Comparison of ENCODE assay signal across 29 cellular contexts in genomic region chr1:84967666-84968065, GRCh38. TPM values are rescaled to one million over a fixed set of nuclear protein-coding genes. Genes with fewer than 3 reads are reported as not detected.
"Had no signal": no experiment of that assay in that cellular context is flagged by ENCODE, and none has a peak within 500 bp of the region (broad histone marks: within the 10 kb centered on the region; RNA-seq: fewer than 3 reads in every experiment).

No MANE protein-coding gene starts in this region.

- H3K36me3 ChIP-seq: brain microvascular endothelial cell, esophagus squamous epithelium, gastroesophageal sphincter had no signal

- H3K27me3 ChIP-seq: brain microvascular endothelial cell, esophagus squamous epithelium, gastroesophageal sphincter had no signal

- H3K9me3 Mint-ChIP-seq: activated T-cell treated with anti-CD3 and anti-CD28 coated beads, Interleukin-2, amount 50 U/mL, for 4 hours; central memory CD8-positive, alpha-beta T cell; effector memory CD8-positive, alpha-beta T cell had no signal

- H3K4me3 Mint-ChIP-seq: activated CD4-positive, alpha-beta memory T cell treated with anti-CD3 and anti-CD28 coated beads, Interleukin-2, amount 10 ng/mL, durations not matched to agents 7 days and 5 days; activated CD4-positive, alpha-beta T cell treated with anti-CD3 and anti-CD28 coated beads, Interleukin-2, amount 10 ng/mL, durations not matched to agents 7 days and 5 days; activated naive CD8-positive, alpha-beta T cell; activated T-cell treated with anti-CD3 and anti-CD28 coated beads, Interleukin-2, amount 50 U/mL, for 4 hours; central memory CD8-positive, alpha-beta T cell; effector memory CD8-positive, alpha-beta T cell; WTC11 had no signal

- H3K27me3 Mint-ChIP-seq: activated CD4-positive, alpha-beta T cell treated with anti-CD3 and anti-CD28 coated beads, Interleukin-2, amount 10 ng/mL, durations not matched to agents 7 days and 5 days; activated naive CD8-positive, alpha-beta T cell; central memory CD8-positive, alpha-beta T cell; effector memory CD8-positive, alpha-beta T cell had no signal

- H3K4me1 Mint-ChIP-seq: WTC11 had no signal

- H3K4me1 ChIP-seq: esophagus squamous epithelium, gastroesophageal sphincter had no signal

- H3K4me3 ChIP-seq: esophagus squamous epithelium, gastroesophageal sphincter had no signal

- ATAC-seq: activated T-cell treated with anti-CD3 and anti-CD28 coated beads, Interleukin-2, amount 50 U/mL, for 4 hours; effector memory CD8-positive, alpha-beta T cell; gastroesophageal sphincter; WTC11 had no signal

- H3K27ac Mint-ChIP-seq: activated CD4-positive, alpha-beta memory T cell treated with anti-CD3 and anti-CD28 coated beads, Interleukin-2, amount 10 ng/mL, durations not matched to agents 7 days and 5 days; activated CD4-positive, alpha-beta T cell treated with anti-CD3 and anti-CD28 coated beads, Interleukin-2, amount 10 ng/mL, durations not matched to agents 7 days and 5 days; activated naive CD8-positive, alpha-beta T cell; effector memory CD8-positive, alpha-beta T cell; WTC11 had no signal

- H3K27ac ChIP-seq: brain microvascular endothelial cell, epithelial cell of prostate, esophagus squamous epithelium, gastroesophageal sphincter had no signal

- DNase-seq: activated CD4-positive, alpha-beta memory T cell treated with anti-CD3 and anti-CD28 coated beads, Interleukin-2, amount 10 ng/mL, durations not matched to agents 7 days and 5 days; activated CD4-positive, alpha-beta T cell treated with anti-CD3 and anti-CD28 coated beads for 1 hour; activated CD4-positive, alpha-beta T cell treated with anti-CD3 and anti-CD28 coated beads for 4 hours; activated CD4-positive, alpha-beta T cell treated with anti-CD3 and anti-CD28 coated beads, Interleukin-2, amount 10 ng/mL, durations not matched to agents 7 days and 5 days; activated CD4-positive, alpha-beta T cell treated with anti-CD3 and anti-CD28 coated beads, Interleukin-2, amount 50 U/mL, for 4 hours; activated CD8-positive, alpha-beta memory T cell treated with anti-CD3 and anti-CD28 coated beads, Interleukin-2, amount 50 U/mL, for 48 hours; activated effector memory CD4-positive, alpha-beta T cell treated with Interleukin-2 at 50 U/mL for 16 hours; activated gamma-delta T cell treated with Interleukin-2 at 50 U/mL for 16 hours; activated naive CD4-positive, alpha-beta T cell treated with anti-CD3 and anti-CD28 coated beads, Interleukin-2, amount 50 U/mL, for 16 hours; activated naive CD4-positive, alpha-beta T cell treated with Interleukin-2 at 50 U/mL for 16 hours; activated T-cell treated with anti-CD3 and anti-CD28 coated beads for 4 hours; activated T-cell treated with anti-CD3 and anti-CD28 coated beads, Interleukin-2, amount 50 U/mL, for 4 hours; amniotic stem cell; anterior cingulate cortex; brain microvascular endothelial cell; cortex of kidney; dermis blood vessel endothelial cell; effector CD4-positive, alpha-beta T cell; effector memory CD8-positive, alpha-beta T cell; esophagus squamous epithelium; foreskin melanocyte; head of caudate nucleus; T-helper 2 cell had no signal

- H3K9me3 ChIP-seq: esophagus squamous epithelium, gastroesophageal sphincter had no signal

RNA-seq across cellular contexts. Expression of gene MCOLN2, which starts 29.2 kb away (rescaled TPM):
- total RNA-seq: cerebellum, dermis blood vessel endothelial cell had no signal
